Comparison of ENCODE assay signal across 8 cellular contexts in genomic region chr12:100573168-100573498, GRCh38. TPM values are rescaled to one million over a fixed set of nuclear protein-coding genes. Genes with fewer than 3 reads are reported as not detected.
DNase-seq lines count a peak whose midpoint lies in the region; ATAC-seq and TF ChIP-seq lines count a peak whose summit lies in the region.

No MANE protein-coding gene starts in this region.

- H3K9me3 ChIP-seq in heart left ventricle (no peaks in the 10 kb centered on the region), mucosa of rectum (ENCODE audit: control insufficient read depth in 2 of 2, low read length in 2 of 2) (no peaks in the 10 kb centered on the region), vagina (no peaks in the 10 kb centered on the region)

- H3K9ac ChIP-seq in mucosa of rectum (ENCODE audit: low read depth in 1 of 2, low read length in 2 of 2), result peak overlapping the region; percentile 70 to 98

- peaks cover 0 to 27% (median 14%) of the 10 kb centered on the region in 12 donors for H3K4me1 ChIP-seq in heart left ventricle
- peaks cover 9% of the 10 kb centered on the region in 2 donors for H3K4me1 ChIP-seq in mucosa of rectum (ENCODE audit: control insufficient read depth in 2 of 2, insufficient read depth in 2 of 2, low read length in 2 of 2)
- peaks cover 11% of the 10 kb centered on the region for H3K4me1 ChIP-seq in vagina

- no peak for ATAC-seq in heart left ventricle
- ATAC-seq in left cardiac atrium, result no peak

- H3K27ac ChIP-seq in heart left ventricle (peak overlapping the region in 11 of 12 donors; percentile 38 to 89 (median 59)), mucosa of rectum (ENCODE audit: low read depth in 2 of 2, low read length in 2 of 2) (peak overlapping the region; percentile 84 to 87), vagina (peak overlapping the region; percentile 62)

- intact Hi-C loops in heart left ventricle (cut with DNase I) (no loop called here), left cardiac atrium (cut with DNase I) (no loop called here), vagina (cut with DNase I) (no loop called here)

- no peaks in the 10 kb centered on the region for H3K27me3 ChIP-seq in heart left ventricle
- H3K27me3 ChIP-seq in mucosa of rectum (ENCODE audit: control insufficient read depth in 2 of 2, insufficient read depth in 2 of 2, low read length in 2 of 2), result no peaks in the 10 kb centered on the region
- H3K27me3 ChIP-seq in vagina, result no peaks in the 10 kb centered on the region

- WGBS in heart left ventricle, 4 donors, result 5 to 11% (median 8%) methylated on average over 3 to 14 of the region's 14 CpGs

- DNase-seq in heart left ventricle (no peak), left cardiac atrium (no peak), choroid plexus epithelial cell (ENCODE audit: low read depth) (no peak), vagina (ENCODE audit: extremely low spot score in 2 of 2) (no peak), NCI-H226 (no peak), HCEC 1CT (no peak), GM10248 (ENCODE audit: extremely low spot score) (no peak)

- no peak for TF ChIP-seq POLR2A in heart left ventricle (IDR thresholded peaks at IDR 0.05)
- TF ChIP-seq POLR2A in vagina (IDR thresholded peaks at IDR 0.05), result no peak

- POLR2A ChIA-PET in GM10248 (lab: Yijun Ruan, JAX), result interaction anchor here (0.6 kb wide), 1 partner anchor 1256 kb away, joined by 7 read pairs; no protein-coding TSS in a partner anchor

- TF ChIP-seq CTCF in heart left ventricle (IDR thresholded peaks at IDR 0.05) (no peak), choroid plexus epithelial cell (conservative IDR thresholded peaks at IDR 0.05; ENCODE audit: low read depth, low read length) (no peak), vagina (IDR thresholded peaks at IDR 0.05) (no peak), GM10248 (IDR thresholded peaks at IDR 0.05; ENCODE audit: control extremely low read depth, extremely low read depth, low read depth, missing control alignments) (no peak)

- H3K4me3 ChIP-seq in heart left ventricle (peak overlapping the region; percentile 27 to 82 (median 64)), choroid plexus epithelial cell (ENCODE audit: low read depth, low read length) (peak overlapping the region; percentile 80), mucosa of rectum (ENCODE audit: low read length in 2 of 2) (peak overlapping the region; percentile 85 to 86), vagina (peak overlapping the region; percentile 63 to 73)

- CTCF ChIA-PET in GM10248 (lab: Yijun Ruan, JAX), result interaction anchor here (1.5 kb wide), 1 partner anchor 99 kb away, joined by 4 read pairs; no protein-coding TSS in a partner anchor

- H3K36me3 ChIP-seq in heart left ventricle, result no peaks in the 10 kb centered on the region
- no peaks in the 10 kb centered on the region for H3K36me3 ChIP-seq in mucosa of rectum (ENCODE audit: control insufficient read depth in 2 of 2, insufficient read depth in 2 of 2, low read length in 2 of 2)
- no peaks in the 10 kb centered on the region for H3K36me3 ChIP-seq in vagina

RNA-seq across cellular contexts. Expression of gene GAS2L3, which starts 0.4 kb away (rescaled TPM):
- 10 to 100 TPM in 1 of 9 donors, 1 to 10 TPM in 7, under 1 TPM in 1; 0.93 to 13.2 (median 2.0) TPM for total RNA-seq in heart left ventricle
- under 1 TPM; 0.47 to 0.53 TPM for polyA plus RNA-seq in heart left ventricle
- 1 to 10 TPM; 4.0 to 5.5 TPM for total RNA-seq in left cardiac atrium
- total RNA-seq in vagina, result 2.5 TPM
